2 cellular contexts compared by ENCODE assay signal in genomic region chr2:138531913-138532312, GRCh38.
TF ChIP-seq lines count a peak whose summit lies in the region.

No MANE protein-coding gene starts in this region.

TF ChIP-seq in SK-N-SH treated with all-trans-retinoic acid at 6 μM for 48 hours, 23 proteins besides CTCF, POLR2A, EP300 and RAD21 (continued from another document):
- TF ChIP-seq PATZ1 (CRISPR knock-in tag; IDR thresholded peaks at IDR 0.05; ENCODE audit: borderline replicate concordance) (peak; percentile 75; the same call in 1 of the 2 replicates), TCF4 (CRISPR knock-in tag; IDR thresholded peaks at IDR 0.05; ENCODE audit: borderline replicate concordance) (peak; percentile 59; the same call in 1 of the 2 replicates), BACH2 (CRISPR knock-in tag; IDR thresholded peaks at IDR 0.05; ENCODE audit: borderline replicate concordance) (no peak), ISL1 (CRISPR knock-in tag; IDR thresholded peaks at IDR 0.05) (peak; percentile 97), CREB5 (CRISPR knock-in tag; IDR thresholded peaks at IDR 0.05; ENCODE audit: low read depth) (peak; percentile 31; the same call in 1 of the 2 replicates), ZNF70 (CRISPR knock-in tag; IDR thresholded peaks at IDR 0.05) (no peak), CSRNP3 (CRISPR knock-in tag; IDR thresholded peaks at IDR 0.05) (peak; percentile 63; the same call in 1 of the 2 replicates)

TF ChIP-seq in endothelial cell of umbilical vein, 7 proteins besides CTCF, POLR2A, EP300 and RAD21 (continued from another document):
- no peak for TF ChIP-seq JUN (IDR thresholded peaks at IDR 0.05; ENCODE audit: borderline replicate concordance, insufficient read depth, insufficient read length, low read depth)
TF ChIP-seq in endothelial cell of umbilical vein: peak in this region for 0.
